In genomic region chr12:102351326-102351725, GRCh38 we compare ENCODE assay signal across 9 cellular contexts.
"Had no signal": no experiment of that assay in that cellular context is flagged by ENCODE, and none has a peak within 500 bp of the region (broad histone marks: within the 10 kb centered on the region; RNA-seq: fewer than 3 reads in every experiment).

No MANE protein-coding gene starts in this region.

- H3K4me3 ChIP-seq: GM23248, HAP-1 had no signal

- DNase-seq: GM23248, GOT3, H7, HFFc6, KBM-7 had no signal

- ATAC-seq: HCT116, HepG2 had no signal

- H3K27ac ChIP-seq: GM23248, HL-60 had no signal

- H2AFZ ChIP-seq: GM23248 had no signal

- H3K4me1 ChIP-seq: HAP-1 had no signal

- H3K9ac ChIP-seq: GM23248 had no signal

- H3K9me3 ChIP-seq: HAP-1 had no signal

- H3K36me3 ChIP-seq: HAP-1 had no signal
